ENCODE assay signal across 7 cellular contexts in genomic region chr22:20206709-20207215, GRCh38. TPM values are rescaled to one million over a fixed set of nuclear protein-coding genes. Genes with fewer than 3 reads are reported as not detected.
A peak's percentile ranks its signal among the peaks of the same experiment; 100 is the strongest.
DNase-seq lines count a peak whose midpoint lies in the region; ATAC-seq and TF ChIP-seq lines count a peak whose summit lies in the region.

No MANE protein-coding gene starts in this region.

- no peak overlapping the region for H2BK120ac ChIP-seq in H9 (ENCODE audit: low read depth, low read length, poor library complexity, severe bottlenecking)

- no peak overlapping the region for H3K14ac ChIP-seq in H9 (ENCODE audit: insufficient read depth, low read length)

- H3K9ac ChIP-seq in H9 (ENCODE audit: extremely low read depth, insufficient read length, low read length) = no peak overlapping the region

- no peaks in the 10 kb centered on the region for H3K79me1 ChIP-seq in H9 (ENCODE audit: insufficient read depth, low read depth, low read length, poor library complexity, severe bottlenecking)

- no peak overlapping the region for H3K18ac ChIP-seq in H9 (ENCODE audit: insufficient read length, low read depth, low read length)

- TF ChIP-seq CTCF in cardiac fibroblast (IDR thresholded peaks at IDR 0.05; ENCODE audit: low read depth, low read length) (no peak), H9 (conservative IDR thresholded peaks at IDR 0.05) (no peak)

- no peak overlapping the region for H2BK15ac ChIP-seq in H9 (ENCODE audit: low read depth, low read length)

- H3K9me3 ChIP-seq in MG63 = no peaks in the 10 kb centered on the region
- H3K9me3 ChIP-seq in muscle layer of duodenum (ENCODE audit: control insufficient read depth in 1 of 2, low read length in 2 of 2) = no peaks in the 10 kb centered on the region
- no peaks in the 10 kb centered on the region for H3K9me3 ChIP-seq in H9 (ENCODE audit: control insufficient read depth, low read depth, low read length)

- DNase-seq in MG63 = peak; percentile 32
- DNase-seq in cardiac fibroblast (ENCODE audit: low read depth in 2 of 2) = peak; percentile 21 to 42
- no peak for DNase-seq in H9
- DNase-seq in mesenteric fat pad (ENCODE audit: low spot score) = no peak

- no peaks in the 10 kb centered on the region for H3K23me2 ChIP-seq in H9 (ENCODE audit: insufficient read length, low read depth, low read length, poor library complexity, severe bottlenecking)

- peak; percentile 16 for ATAC-seq in GM19397 (IDR thresholded peaks at IDR 0.05; ENCODE audit: unreplicated experiment)
- no peak for ATAC-seq in HG02763 (IDR thresholded peaks at IDR 0.05; ENCODE audit: unreplicated experiment)

- no peak overlapping the region for H3K4ac ChIP-seq in H9 (ENCODE audit: low read depth, low read length)

- no peak overlapping the region for H4K5ac ChIP-seq in H9 (ENCODE audit: insufficient read length, low read depth, low read length)

- no peak overlapping the region for H3K4me3 Mint-ChIP-seq in H9

- H2AK5ac ChIP-seq in H9 (ENCODE audit: insufficient read length, low read length) = no peak overlapping the region

- no peak overlapping the region for H3K23ac ChIP-seq in H9 (ENCODE audit: insufficient read length, low read depth, low read length)

- H2BK5ac ChIP-seq in H9 (ENCODE audit: insufficient read length, low read length) = no peak overlapping the region

- peaks cover 24 to 46% of the 10 kb centered on the region in 2 experiments for H3K4me1 Mint-ChIP-seq in H9

- H3K36me3 ChIP-seq in MG63 (no peaks in the 10 kb centered on the region), muscle layer of duodenum (ENCODE audit: control insufficient read depth in 1 of 2, insufficient read depth in 2 of 2, low read length in 2 of 2) (no peaks in the 10 kb centered on the region)

- no peak overlapping the region for H3T11ph ChIP-seq in H9 (ENCODE audit: low read length)

- no peak overlapping the region for H2BK12ac ChIP-seq in H9 (ENCODE audit: insufficient read length, low read depth, low read length)

- H3K79me2 ChIP-seq in H9 (ENCODE audit: insufficient read depth, low read length) = no peaks in the 10 kb centered on the region

- no peaks in the 10 kb centered on the region for H3K36me3 Mint-ChIP-seq in H9 (ENCODE audit: insufficient read depth in 1 of 3, low read depth in 3 of 3)

- H4K20me1 ChIP-seq in H9 (ENCODE audit: control insufficient read depth, insufficient read depth, insufficient read length) = no peaks in the 10 kb centered on the region

- H2BK20ac ChIP-seq in H9 (ENCODE audit: low read depth, low read length, poor library complexity, severe bottlenecking) = no peak overlapping the region

- no peaks in the 10 kb centered on the region for H3K9me3 Mint-ChIP-seq in H9

- peak overlapping the region; percentile 71 for H3K27ac ChIP-seq in muscle layer of duodenum (ENCODE audit: low read length)
- H3K27ac ChIP-seq in H9 (ENCODE audit: insufficient read length, low read depth, low read length) = no peak overlapping the region

- no peaks in the 10 kb centered on the region; the same call in 1 of the 2 replicates for H3K27me3 Mint-ChIP-seq in H9 (ENCODE audit: low read depth)

- no peak overlapping the region for H4K8ac ChIP-seq in H9 (replicated peaks; ENCODE audit: insufficient read length, low read depth, low read length)

- H3K4me1 ChIP-seq in muscle layer of duodenum (ENCODE audit: control insufficient read depth in 1 of 2, insufficient read depth in 2 of 2, low read length in 2 of 2) = peaks cover 9 to 42% of the 10 kb centered on the region in 2 donors
- no peaks in the 10 kb centered on the region; the same call in 1 of the 2 replicates for H3K4me1 ChIP-seq in H9 (ENCODE audit: insufficient read depth, low read length)

- no peaks in the 10 kb centered on the region for H3K27me3 ChIP-seq in MG63
- no peaks in the 10 kb centered on the region for H3K27me3 ChIP-seq in muscle layer of duodenum (ENCODE audit: low read depth, low read length)
- H3K27me3 ChIP-seq in H9 (ENCODE audit: insufficient read depth, low read length) = no peaks in the 10 kb centered on the region

- WGBS in H9 (ENCODE audit: extremely low coverage, insufficient read length, low lambda C conversion rate) = no CpG with 5 or more reads among the region's 9 CpGs

- no peak overlapping the region for H2AFZ ChIP-seq in H9 (ENCODE audit: low read length)

- H3K27ac Mint-ChIP-seq in H9 = no peak overlapping the region

- H3K56ac ChIP-seq in H9 (ENCODE audit: insufficient read length, low read depth, low read length) = no peak overlapping the region

- H3K4me3 ChIP-seq in MG63 (peak overlapping the region; percentile 67), cardiac fibroblast (replicated peaks in 1 of 2; ENCODE audit: low read depth in 2 of 2, low read length in 2 of 2) (peak overlapping the region; percentile 65 to 72), muscle layer of duodenum (ENCODE audit: low read depth in 1 of 2, low read length in 2 of 2) (peak overlapping the region; percentile 66)

- no peak overlapping the region for H4K91ac ChIP-seq in H9 (ENCODE audit: insufficient read length, low read depth, low read length)

- no peak overlapping the region for H3K4me2 ChIP-seq in H9 (ENCODE audit: insufficient read depth, insufficient read length, low read length)

RNA-seq across cellular contexts. Expression of gene CCDC188, which starts 55.9 kb away (rescaled TPM):
- not detected in 2 replicates for total RNA-seq in MG63 (2014; rRNA removed; shearing (Covaris generic); ENCODE audit: low replicate concordance)
- total RNA-seq in H9 (2021) (not detected in 2 replicates), mesenteric fat pad (1.00 TPM)

Comparison
In these comparisons a context has a peak if more than half of its experiments do, and no peak if none do; other contexts are left out.
1. DNase-seq: peak in MG63 (single experiment) and cardiac fibroblast (2 of 2); none in H9 (single experiment) and mesenteric fat pad (single experiment).
2. Peak in every context shown above with its lines, with median percentiles within 50 percentile points of each other: H3K4me3 ChIP-seq.